1 cellular context compared by ENCODE assay signal in the genomic region with DNA sequence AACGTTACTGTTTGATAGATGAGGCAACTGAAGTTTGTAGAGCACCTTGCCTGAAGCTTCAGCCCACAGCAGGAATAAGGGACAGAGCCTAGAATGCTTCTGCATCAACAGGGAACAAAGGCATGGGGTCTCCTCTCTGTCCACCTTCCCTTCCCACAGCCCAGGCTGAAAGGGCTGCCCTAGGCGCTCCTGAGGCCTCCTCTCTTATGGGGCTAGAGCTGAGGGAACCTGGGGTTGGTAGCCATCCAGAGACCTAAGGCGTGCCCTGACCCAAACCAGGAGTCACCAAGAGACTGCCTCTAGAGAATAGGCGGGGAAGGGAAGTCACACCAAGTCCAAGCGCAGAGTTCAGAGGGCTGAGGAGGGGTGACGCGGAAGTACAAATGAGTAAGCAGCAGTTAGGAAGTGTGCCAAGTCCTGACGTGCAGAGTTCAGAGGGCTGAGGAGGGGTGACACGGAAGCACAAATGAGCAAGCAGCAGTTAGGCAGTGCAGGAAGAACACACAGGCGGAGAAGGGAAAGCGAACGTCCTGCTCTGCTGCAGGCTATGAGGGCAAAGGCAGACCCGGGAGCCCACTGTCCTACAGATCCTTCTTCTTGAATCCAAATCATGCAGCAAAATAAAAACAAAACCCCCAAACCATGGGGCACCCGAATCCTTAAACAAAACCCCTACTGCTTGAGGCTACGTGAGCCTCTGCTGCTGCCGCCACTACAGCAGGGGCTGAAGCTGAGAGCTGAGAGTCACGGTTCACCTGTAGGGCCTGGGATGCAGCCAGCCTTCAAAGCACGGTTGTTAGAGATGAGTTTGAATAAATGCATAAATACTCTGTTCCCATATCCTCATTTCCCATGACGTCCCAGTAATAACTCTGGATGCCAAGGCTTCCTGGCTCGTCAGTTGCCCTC.
A peak's percentile ranks its signal among the peaks of the same experiment; 100 is the strongest.
TF ChIP-seq lines count a peak whose summit lies in the region.

No MANE protein-coding gene starts in this region.

TF ChIP-seq in K562, 482 proteins besides CTCF, POLR2A, EP300 and RAD21 (continued from another document and continues in another):
- TF ChIP-seq REST (CRISPR knock-in tag; IDR thresholded peaks at IDR 0.05; ENCODE audit: low read depth) (0 out of 2 replicates have a peak, but pooled peaks have one; percentile 34), ZNF77 (CRISPR knock-in tag; IDR thresholded peaks at IDR 0.05) (no peak), NFIX (CRISPR knock-in tag; IDR thresholded peaks at IDR 0.05; ENCODE audit: low read depth) (peak; percentile 7; the same call in 1 of the 2 replicates), THRB (CRISPR knock-in tag; conservative IDR thresholded peaks at IDR 0.05) (peak; percentile 46; the same call in 1 of the 2 replicates), E2F6 (IDR thresholded peaks at IDR 0.05; ENCODE audit: borderline replicate concordance in 1 of 2, extremely low read depth in 1 of 2, insufficient read depth in 1 of 2, insufficient read length in 1 of 2, low read depth in 1 of 2, low read length in 1 of 2, poor library complexity in 1 of 2, severe bottlenecking in 1 of 2) (peak in 1 of 2 experiments; percentile 31), TAF9B (IDR thresholded peaks at IDR 0.05; ENCODE audit: partially characterized antibody) (peak; percentile 84), ZNF507 (tag; conservative IDR thresholded peaks at IDR 0.05) (no peak), MTA3 (IDR thresholded peaks at IDR 0.05; ENCODE audit: borderline replicate concordance) (peak; percentile 80; the same call in 1 of the 2 replicates), SMAD1 (IDR thresholded peaks at IDR 0.05; ENCODE audit: low read depth, low read length, partially characterized antibody) (peak; percentile 73), ZEB2 (IDR thresholded peaks at IDR 0.05) (0 out of 2 replicates have a peak, but pooled peaks have one; percentile 25), SUPT5H (IDR thresholded peaks at IDR 0.05) (peak; percentile 95), ZBTB12 (CRISPR knock-in tag; IDR thresholded peaks at IDR 0.05) (peak; percentile 50; the same call in 1 of the 2 replicates), SPI1 (IDR thresholded peaks at IDR 0.05; ENCODE audit: borderline replicate concordance, low read depth, low read length) (peak; percentile 79), DPF2 (IDR thresholded peaks at IDR 0.05) (peak; percentile 78), ZNF395 (CRISPR knock-in tag; IDR thresholded peaks at IDR 0.05) (peak; percentile 81), NCOA1 (IDR thresholded peaks at IDR 0.05; ENCODE audit: low read depth) (peak; percentile 55; the same call in 1 of the 2 replicates), HMG20A (CRISPR knock-in tag; conservative IDR thresholded peaks at IDR 0.05) (no peak), SMARCE1 (IDR thresholded peaks at IDR 0.05) (peak; percentile 47; the same call in 1 of the 2 replicates)
- TF ChIP-seq, protein P1, sequence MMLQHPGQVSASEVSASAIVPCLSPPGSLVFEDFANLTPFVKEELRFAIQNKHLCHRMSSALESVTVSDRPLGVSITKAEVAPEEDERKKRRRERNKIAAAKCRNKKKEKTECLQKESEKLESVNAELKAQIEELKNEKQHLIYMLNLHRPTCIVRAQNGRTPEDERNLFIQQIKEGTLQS (IDR thresholded peaks at IDR 0.05) = peak; percentile 79
- TF ChIP-seq, protein P1 (CRISPR knock-in tag; conservative IDR thresholded peaks at IDR 0.05) = no peak; the same call in 1 of the 2 replicates
- TF ChIP-seq, protein P2, sequence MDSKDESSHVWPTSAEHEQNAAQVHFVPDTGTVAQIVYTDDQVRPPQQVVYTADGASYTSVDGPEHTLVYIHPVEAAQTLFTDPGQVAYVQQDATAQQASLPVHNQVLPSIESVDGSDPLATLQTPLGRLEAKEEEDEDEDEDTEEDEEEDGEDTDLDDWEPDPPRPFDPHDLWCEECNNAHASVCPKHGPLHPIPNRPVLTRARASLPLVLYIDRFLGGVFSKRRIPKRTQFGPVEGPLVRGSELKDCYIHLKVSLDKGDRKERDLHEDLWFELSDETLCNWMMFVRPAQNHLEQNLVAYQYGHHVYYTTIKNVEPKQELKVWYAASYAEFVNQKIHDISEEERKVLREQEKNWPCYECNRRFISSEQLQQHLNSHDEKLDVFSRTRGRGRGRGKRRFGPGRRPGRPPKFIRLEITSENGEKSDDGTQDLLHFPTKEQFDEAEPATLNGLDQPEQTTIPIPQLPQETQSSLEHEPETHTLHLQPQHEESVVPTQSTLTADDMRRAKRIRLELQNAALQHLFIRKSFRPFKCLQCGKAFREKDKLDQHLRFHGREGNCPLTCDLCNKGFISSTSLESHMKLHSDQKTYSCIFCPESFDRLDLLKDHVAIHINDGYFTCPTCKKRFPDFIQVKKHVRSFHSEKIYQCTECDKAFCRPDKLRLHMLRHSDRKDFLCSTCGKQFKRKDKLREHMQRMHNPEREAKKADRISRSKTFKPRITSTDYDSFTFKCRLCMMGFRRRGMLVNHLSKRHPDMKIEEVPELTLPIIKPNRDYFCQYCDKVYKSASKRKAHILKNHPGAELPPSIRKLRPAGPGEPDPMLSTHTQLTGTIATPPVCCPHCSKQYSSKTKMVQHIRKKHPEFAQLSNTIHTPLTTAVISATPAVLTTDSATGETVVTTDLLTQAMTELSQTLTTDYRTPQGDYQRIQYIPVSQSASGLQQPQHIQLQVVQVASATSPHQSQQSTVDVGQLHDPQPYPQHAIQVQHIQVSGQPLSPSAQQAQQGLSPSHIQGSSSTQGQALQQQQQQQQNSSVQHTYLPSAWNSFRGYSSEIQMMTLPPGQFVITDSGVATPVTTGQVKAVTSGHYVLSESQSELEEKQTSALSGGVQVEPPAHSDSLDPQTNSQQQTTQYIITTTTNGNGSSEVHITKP (IDR thresholded peaks at IDR 0.05; ENCODE audit: partially characterized antibody) = peak; percentile 52
- TF ChIP-seq, protein P3, sequence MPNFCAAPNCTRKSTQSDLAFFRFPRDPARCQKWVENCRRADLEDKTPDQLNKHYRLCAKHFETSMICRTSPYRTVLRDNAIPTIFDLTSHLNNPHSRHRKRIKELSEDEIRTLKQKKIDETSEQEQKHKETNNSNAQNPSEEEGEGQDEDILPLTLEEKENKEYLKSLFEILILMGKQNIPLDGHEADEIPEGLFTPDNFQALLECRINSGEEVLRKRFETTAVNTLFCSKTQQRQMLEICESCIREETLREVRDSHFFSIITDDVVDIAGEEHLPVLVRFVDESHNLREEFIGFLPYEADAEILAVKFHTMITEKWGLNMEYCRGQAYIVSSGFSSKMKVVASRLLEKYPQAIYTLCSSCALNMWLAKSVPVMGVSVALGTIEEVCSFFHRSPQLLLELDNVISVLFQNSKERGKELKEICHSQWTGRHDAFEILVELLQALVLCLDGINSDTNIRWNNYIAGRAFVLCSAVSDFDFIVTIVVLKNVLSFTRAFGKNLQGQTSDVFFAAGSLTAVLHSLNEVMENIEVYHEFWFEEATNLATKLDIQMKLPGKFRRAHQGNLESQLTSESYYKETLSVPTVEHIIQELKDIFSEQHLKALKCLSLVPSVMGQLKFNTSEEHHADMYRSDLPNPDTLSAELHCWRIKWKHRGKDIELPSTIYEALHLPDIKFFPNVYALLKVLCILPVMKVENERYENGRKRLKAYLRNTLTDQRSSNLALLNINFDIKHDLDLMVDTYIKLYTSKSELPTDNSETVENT (CRISPR knock-in tag; IDR thresholded peaks at IDR 0.05) = peak; percentile 41; the same call in 1 of the 2 replicates
- TF ChIP-seq, protein P4, sequence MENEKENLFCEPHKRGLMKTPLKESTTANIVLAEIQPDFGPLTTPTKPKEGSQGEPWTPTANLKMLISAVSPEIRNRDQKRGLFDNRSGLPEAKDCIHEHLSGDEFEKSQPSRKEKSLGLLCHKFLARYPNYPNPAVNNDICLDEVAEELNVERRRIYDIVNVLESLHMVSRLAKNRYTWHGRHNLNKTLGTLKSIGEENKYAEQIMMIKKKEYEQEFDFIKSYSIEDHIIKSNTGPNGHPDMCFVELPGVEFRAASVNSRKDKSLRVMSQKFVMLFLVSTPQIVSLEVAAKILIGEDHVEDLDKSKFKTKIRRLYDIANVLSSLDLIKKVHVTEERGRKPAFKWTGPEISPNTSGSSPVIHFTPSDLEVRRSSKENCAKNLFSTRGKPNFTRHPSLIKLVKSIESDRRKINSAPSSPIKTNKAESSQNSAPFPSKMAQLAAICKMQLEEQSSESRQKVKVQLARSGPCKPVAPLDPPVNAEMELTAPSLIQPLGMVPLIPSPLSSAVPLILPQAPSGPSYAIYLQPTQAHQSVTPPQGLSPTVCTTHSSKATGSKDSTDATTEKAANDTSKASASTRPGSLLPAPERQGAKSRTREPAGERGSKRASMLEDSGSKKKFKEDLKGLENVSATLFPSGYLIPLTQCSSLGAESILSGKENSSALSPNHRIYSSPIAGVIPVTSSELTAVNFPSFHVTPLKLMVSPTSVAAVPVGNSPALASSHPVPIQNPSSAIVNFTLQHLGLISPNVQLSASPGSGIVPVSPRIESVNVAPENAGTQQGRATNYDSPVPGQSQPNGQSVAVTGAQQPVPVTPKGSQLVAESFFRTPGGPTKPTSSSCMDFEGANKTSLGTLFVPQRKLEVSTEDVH (IDR thresholded peaks at IDR 0.05; ENCODE audit: low read depth, partially characterized antibody) = peak; percentile 74
